11 cellular contexts compared by ENCODE assay signal in the genomic region with DNA sequence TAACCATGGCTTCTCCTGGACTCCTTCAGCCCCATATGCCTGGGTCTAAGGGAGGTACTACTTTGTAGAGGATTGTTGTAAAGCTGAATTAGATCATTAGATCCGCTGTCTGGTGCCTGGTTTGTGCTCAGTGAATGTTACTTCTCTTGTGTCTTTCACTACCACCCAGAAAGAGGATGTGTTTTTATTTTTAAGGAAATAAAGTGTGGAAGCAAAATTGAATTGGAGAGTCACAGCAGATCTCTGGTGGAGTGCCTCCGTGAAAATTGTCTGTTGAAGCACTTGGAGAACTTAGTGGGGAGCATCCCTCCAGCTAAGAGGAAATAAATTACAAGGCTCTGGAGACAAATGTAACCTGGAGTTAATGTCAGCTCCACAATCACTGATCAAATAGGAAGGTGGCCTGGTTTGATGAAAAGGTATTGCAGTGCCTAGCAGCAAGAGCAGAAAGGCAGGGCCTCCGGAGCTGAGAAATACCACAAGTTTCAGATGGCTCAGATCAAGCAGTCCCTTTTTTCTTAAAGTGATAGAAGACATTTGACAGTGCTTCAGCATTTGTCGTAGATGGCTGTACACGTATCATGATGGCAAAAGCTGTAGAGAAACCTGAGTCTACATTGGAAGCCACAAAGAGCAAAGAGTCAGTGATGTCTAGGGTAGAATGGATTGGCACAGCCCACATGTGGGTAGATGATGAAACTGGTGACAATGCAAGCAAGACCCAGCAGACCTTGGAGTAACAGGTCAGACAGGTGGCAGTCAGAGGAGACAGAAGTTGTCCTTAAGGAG.
DNase-seq lines count a peak whose midpoint lies in the region; ATAC-seq, FAIRE-seq and TF ChIP-seq lines count a peak whose summit lies in the region.
"Had no signal": no experiment of that assay in that cellular context is flagged by ENCODE, and none has a peak within 500 bp of the region (broad histone marks: within the 10 kb centered on the region; RNA-seq: fewer than 3 reads in every experiment).

No MANE protein-coding gene starts in this region.

- POLR2A ChIA-PET in HCT116 (lab: Charles Lee): no interaction called here
- POLR2A ChIA-PET in naive thymus-derived CD8-positive, alpha-beta T cell (lab: Charles Lee): no interaction called here

- peak overlapping the region in 9 of 10 donors; percentile 1 to 78 (median 43) for H3K4me3 Mint-ChIP-seq in naive thymus-derived CD8-positive, alpha-beta T cell

- H3K36me3 ChIP-seq in HCT116 (ENCODE audit: control insufficient read depth in 1 of 2, insufficient read depth in 2 of 2, low read length in 2 of 2): no peaks in the 10 kb centered on the region
- H3K36me3 ChIP-seq: left ventricle myocardium inferior had no signal

- H3K27ac Mint-ChIP-seq in naive thymus-derived CD8-positive, alpha-beta T cell: peak overlapping the region in 7 of 10 donors; percentile 2 to 64 (median 49)

- no TSS peak for BruUV-seq in HCT116 (replicated peaks; lab: Mats Ljungman, UMichigan)

- ATAC-seq in HCT116: no peak
- ATAC-seq in naive thymus-derived CD8-positive, alpha-beta T cell: peak in 1 of 2 donors; percentile 24

- H3K27me3 Mint-ChIP-seq in naive thymus-derived CD8-positive, alpha-beta T cell: no peaks in the 10 kb centered on the region

- CTCF ChIA-PET in HCT116 (lab: Charles Lee): no interaction called here

- TF ChIP-seq POLR2A in HCT116 (IDR thresholded peaks at IDR 0.05; ENCODE audit: borderline replicate concordance, extremely low read depth, insufficient read depth, insufficient read length): no peak

- H3K4me1 ChIP-seq in HCT116 (ENCODE audit: control insufficient read depth in 1 of 2, insufficient read depth in 2 of 2, low read length in 2 of 2): peaks cover 44 to 48% of the 10 kb centered on the region in 2 experiments

- no peaks in the 10 kb centered on the region for H3K27me3 ChIP-seq in HCT116 (ENCODE audit: insufficient read depth, low read length)

- H3K27ac ChIP-seq in HCT116 (ENCODE audit: low read depth, low read length): no peak overlapping the region
- H3K27ac ChIP-seq: left ventricle myocardium inferior, psoas muscle, VCaP had no signal

- TF ChIP-seq CTCF in GM13977 (IDR thresholded peaks at IDR 0.05; ENCODE audit: extremely low read depth, insufficient read depth, missing control alignments): no peak
- TF ChIP-seq CTCF in HCT116 (IDR thresholded peaks at IDR 0.05 in 2 of 3, conservative IDR thresholded peaks at IDR 0.05 in 1 of 3; ENCODE audit: borderline replicate concordance in 1 of 3, insufficient read depth in 1 of 3, low read depth in 2 of 3, low read length in 2 of 3): no peak

- DNase-seq in GM13977 (ENCODE audit: low spot score) (peak; percentile 41), HCT116 (ENCODE audit: low read depth, low spot score) (no peak), RCC 7860 (ENCODE audit: low spot score) (peak; percentile 39), globus pallidus (ENCODE audit: low spot score) (no peak), GDM1 (lab: John Stamatoyannopoulos, UW) (no peak), KBM-7 (no peak)
- DNase-seq in naive thymus-derived CD8-positive, alpha-beta T cell: peak in 2 of 10 donors; percentile 26 to 34
- DNase-seq: left ventricle myocardium inferior, NCI-H526, psoas muscle had no signal

- intact Hi-C loops in HCT116 (cut with micrococcal nuclease): no loop called here

- H3K9me3 ChIP-seq in HCT116 (ENCODE audit: control insufficient read depth in 1 of 2, insufficient read depth in 1 of 2, low read depth in 1 of 2, low read length in 2 of 2): no peaks in the 10 kb centered on the region
- H3K9me3 ChIP-seq: left ventricle myocardium inferior, psoas muscle had no signal

- H3K79me2 ChIP-seq in HCT116 (ENCODE audit: insufficient read depth, low read length): no peaks in the 10 kb centered on the region

- no peak overlapping the region for H3K4me2 ChIP-seq in HCT116 (ENCODE audit: low read length)

- H3K4me1 Mint-ChIP-seq in naive thymus-derived CD8-positive, alpha-beta T cell: peaks cover 38 to 75% (median 64%) of the 10 kb centered on the region in 4 donors

- H3K36me3 Mint-ChIP-seq in naive thymus-derived CD8-positive, alpha-beta T cell: peaks cover 0 to 11% (median 11%) of the 10 kb centered on the region in 3 donors

- no peak overlapping the region for H2AFZ ChIP-seq in HCT116 (ENCODE audit: low read depth, low read length, poor library complexity, severe bottlenecking)

- RAD21 ChIA-PET in HCT116 (lab: Charles Lee; ENCODE audit: low non-redundant PET in 1 of 2, low total read pairs in 2 of 2, uncharacterized antibody in 2 of 2, unreplicated experiment in 2 of 2): no interaction called here

- H3K4me3 ChIP-seq in HCT116 (replicated peaks in 1 of 2; ENCODE audit: low read depth in 1 of 2, low read length in 2 of 2): no peak overlapping the region
- H3K4me3 ChIP-seq: left ventricle myocardium inferior, psoas muscle had no signal

- in situ Hi-C loops in GM13977 (cut with MboI; ENCODE audit: low pct_unique_long_range_greater_than_20kb, low sequenced_read_pairs, unreplicated experiment) (no loop called here), KBM-7 (cut with MboI; ENCODE audit: low pct_unique_long_range_greater_than_20kb, low sequenced_read_pairs) (no loop called here)

- no peak for FAIRE-seq in RCC 7860 (lab: Jason Lieb, UNC)

- H3K9ac ChIP-seq in HCT116 (ENCODE audit: low read length): no peak overlapping the region

- no peaks in the 10 kb centered on the region for H3K9me3 Mint-ChIP-seq in naive thymus-derived CD8-positive, alpha-beta T cell

- no peaks in the 10 kb centered on the region for H3K9me2 ChIP-seq in HCT116 (ENCODE audit: insufficient read depth)

- no peaks in the 10 kb centered on the region for H4K20me1 ChIP-seq in HCT116 (ENCODE audit: insufficient read depth)

- no peak for TF ChIP-seq RAD21 in HCT116 (IDR thresholded peaks at IDR 0.05; ENCODE audit: low read depth)

TF ChIP-seq in HCT116, 20 proteins besides CTCF, POLR2A, EP300 and RAD21:
- TF ChIP-seq CEBPB (IDR thresholded peaks at IDR 0.05; ENCODE audit: low read depth) (peak; percentile 67), SRF (IDR thresholded peaks at IDR 0.05; ENCODE audit: low read depth) (no peak), POLR2AphosphoS5 (IDR thresholded peaks at IDR 0.05; ENCODE audit: low read depth, low read length) (0 out of 2 replicates have a peak, but pooled peaks have one; percentile 25), SIN3A (IDR thresholded peaks at IDR 0.05; ENCODE audit: low read depth) (no peak), CBX3 (IDR thresholded peaks at IDR 0.05; ENCODE audit: low read depth) (no peak), JUND (IDR thresholded peaks at IDR 0.05) (no peak), EGR1 (IDR thresholded peaks at IDR 0.05; ENCODE audit: low read depth) (no peak), FOSL1 (IDR thresholded peaks at IDR 0.05; ENCODE audit: low read depth) (no peak)
- TF ChIP-seq, protein P1, sequence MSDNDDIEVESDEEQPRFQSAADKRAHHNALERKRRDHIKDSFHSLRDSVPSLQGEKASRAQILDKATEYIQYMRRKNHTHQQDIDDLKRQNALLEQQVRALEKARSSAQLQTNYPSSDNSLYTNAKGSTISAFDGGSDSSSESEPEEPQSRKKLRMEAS (IDR thresholded peaks at IDR 0.05): peak; percentile 51; the same call in 1 of the 2 replicates

Comparison
In these comparisons a context has a peak if more than half of its experiments do, and no peak if none do; other contexts are left out.
1. DNase-seq: peak in GM13977 (single experiment) and RCC 7860 (single experiment); none in HCT116 (single experiment), globus pallidus (single experiment), GDM1 (single experiment) and KBM-7 (single experiment).